ENCODE assay signal across 28 cellular contexts in genomic region chr20:20137851-20138250, GRCh38.
"Had no signal": no experiment of that assay in that cellular context is flagged by ENCODE, and none has a peak within 500 bp of the region (broad histone marks: within the 10 kb centered on the region; RNA-seq: fewer than 3 reads in every experiment).

No MANE protein-coding gene starts in this region.

- H3K27me3 ChIP-seq: adrenal gland, MG63 had no signal

- H3K27me3 Mint-ChIP-seq: activated naive CD8-positive, alpha-beta T cell treated with anti-CD3 and anti-CD28 coated beads, Interleukin-2, amount 10 ng/mL, durations not matched to agents 7 days and 5 days had no signal

- ATAC-seq: activated CD8-positive, alpha-beta T cell treated with anti-CD3 and anti-CD28 coated beads, Interleukin-2, amount 10 ng/mL, durations not matched to agents 7 days and 5 days; Panc1; T-helper 17 cell; WTC11 had no signal

- H3K4me3 Mint-ChIP-seq: activated CD8-positive, alpha-beta T cell treated with anti-CD3 and anti-CD28 coated beads, Interleukin-2, amount 10 ng/mL, durations not matched to agents 7 days and 5 days; activated naive CD8-positive, alpha-beta T cell treated with anti-CD3 and anti-CD28 coated beads, Interleukin-2, amount 10 ng/mL, durations not matched to agents 7 days and 5 days; T-helper 17 cell; WTC11 had no signal

- H3K27ac Mint-ChIP-seq: activated CD8-positive, alpha-beta T cell treated with anti-CD3 and anti-CD28 coated beads, Interleukin-2, amount 10 ng/mL, durations not matched to agents 7 days and 5 days; activated naive CD8-positive, alpha-beta T cell treated with anti-CD3 and anti-CD28 coated beads, Interleukin-2, amount 10 ng/mL, durations not matched to agents 7 days and 5 days; T-helper 17 cell; WTC11 had no signal

- H3K36me3 ChIP-seq: adrenal gland, MG63 had no signal

- H3K4me1 Mint-ChIP-seq: activated naive CD8-positive, alpha-beta T cell treated with anti-CD3 and anti-CD28 coated beads, Interleukin-2, amount 10 ng/mL, durations not matched to agents 7 days and 5 days; T-helper 17 cell; WTC11 had no signal

- H3K4me3 ChIP-seq: adrenal gland, MG63 had no signal

- H3K9me3 ChIP-seq: adrenal gland, MG63 had no signal

- H3K27ac ChIP-seq: adrenal gland had no signal

- DNase-seq: activated CD4-positive, alpha-beta T cell treated with anti-CD3 and anti-CD28 coated beads for 48 hours; activated CD4-positive, alpha-beta T cell treated with anti-CD3 and anti-CD28 coated beads, Interleukin-2, amount 50 U/mL, for 4 hours; activated CD4-positive, CD25-positive, alpha-beta regulatory T cell treated with anti-CD3 and anti-CD28 coated beads, Interleukin-2, amount 50 U/mL, for 72 hours; activated CD8-positive, alpha-beta memory T cell treated with anti-CD3 and anti-CD28 coated beads, Interleukin-2, amount 50 U/mL, for 48 hours; activated CD8-positive, alpha-beta T cell treated with anti-CD3 and anti-CD28 coated beads, Interleukin-2, amount 10 ng/mL, durations not matched to agents 7 days and 5 days; activated naive CD4-positive, alpha-beta T cell treated with anti-CD3 and anti-CD28 coated beads, Interleukin-2, amount 50 U/mL, for 16 hours; activated naive CD8-positive, alpha-beta T cell treated with anti-CD3 and anti-CD28 coated beads, Interleukin-2, amount 10 ng/mL, durations not matched to agents 7 days and 5 days; activated T-cell treated with anti-CD3 and anti-CD28 coated beads, Interleukin-2, amount 50 U/mL, for 1 hour; adrenal gland; anterior cingulate cortex; caudate nucleus; KG1; MG63; MV-4-11; NCI-H1092 treated with DMSO at 0.1 percent for 48 hours; NCI-H1417 treated with DMSO at 0.1 percent for 48 hours; NCI-H1694 treated with DMSO at 0.1 percent for 48 hours; NCI-H2029 treated with DMSO at 0.1 percent for 48 hours; NCI-H510A treated with DMSO at 0.1 percent for 48 hours; NCI-H69; NK-92 treated with Interleukin-12 subunit alpha and Interleukin-12 subunit beta, amount 100 ng/mL, for 24 hours; OCI-M1; RPMI8226; SHP77 treated with DMSO at 0.1 percent for 48 hours; T-helper 17 cell; T-helper 9 cell had no signal

- H3K36me3 Mint-ChIP-seq: activated naive CD8-positive, alpha-beta T cell treated with anti-CD3 and anti-CD28 coated beads, Interleukin-2, amount 10 ng/mL, durations not matched to agents 7 days and 5 days had no signal

- H3K4me1 ChIP-seq: adrenal gland had no signal
